9 cellular contexts compared by ENCODE assay signal in genomic region chr12:107622005-107622404, GRCh38.
DNase-seq lines count a peak whose midpoint lies in the region; ATAC-seq and TF ChIP-seq lines count a peak whose summit lies in the region.
"Had no signal": no experiment of that assay in that cellular context is flagged by ENCODE, and none has a peak within 500 bp of the region (broad histone marks: within the 10 kb centered on the region; RNA-seq: fewer than 3 reads in every experiment).

No MANE protein-coding gene starts in this region.

- CTCF ChIA-PET in HEK293T (lab: Yijun Ruan, JAX) (interaction anchor here (0.7 to 1.6 kb wide), 3 partner anchors 11 to 592 kb away, joined by 3 to 4 read pairs (median 3); no protein-coding TSS in a partner anchor), WTC11 (lab: Charles Lee) (interaction anchor here (0.5 to 2.0 kb wide), 25 partner anchors 9 to 1017 kb away, joined by 3 to 14 read pairs (median 3); no protein-coding TSS in a partner anchor)
- CTCF ChIA-PET in activated CD4-positive, alpha-beta T cell treated with anti-CD3 and anti-CD28 coated beads for 36 hours (lab: Charles Lee): interaction anchor here (0.6 to 1.4 kb wide), 2 partner anchors 9 to 14 kb away, joined by 3 to 4 read pairs; no protein-coding TSS in a partner anchor

- TF ChIP-seq POLR2A in right lobe of liver (IDR thresholded peaks at IDR 0.05): no peak

- no peak overlapping the region for H3K27ac Mint-ChIP-seq in WTC11
- no peak overlapping the region for H3K27ac Mint-ChIP-seq in T-helper 2 cell treated with Interferon-gamma antibody and Interleukin-4, amounts not matched to agents 5 μg/mL and 100 μg/mL, for 36 hours
- no peak overlapping the region for H3K27ac Mint-ChIP-seq in activated CD4-positive, alpha-beta T cell treated with anti-CD3 and anti-CD28 coated beads for 36 hours

- H3K9me3 Mint-ChIP-seq in WTC11: peaks cover 19% of the 10 kb centered on the region
- peaks cover 5% of the 10 kb centered on the region for H3K9me3 Mint-ChIP-seq in T-helper 2 cell treated with Interferon-gamma antibody and Interleukin-4, amounts not matched to agents 5 μg/mL and 100 μg/mL, for 36 hours
- peaks cover 9% of the 10 kb centered on the region for H3K9me3 Mint-ChIP-seq in activated CD4-positive, alpha-beta T cell treated with anti-CD3 and anti-CD28 coated beads for 36 hours (ENCODE audit: low read depth)

- no peaks in the 10 kb centered on the region for H3K27me3 ChIP-seq in right lobe of liver
- H3K27me3 ChIP-seq: BLaER1 had no signal

- no peak overlapping the region for H3K4me3 Mint-ChIP-seq in WTC11
- H3K4me3 Mint-ChIP-seq in T-helper 2 cell treated with Interferon-gamma antibody and Interleukin-4, amounts not matched to agents 5 μg/mL and 100 μg/mL, for 36 hours: no peak overlapping the region
- H3K4me3 Mint-ChIP-seq in activated CD4-positive, alpha-beta T cell treated with anti-CD3 and anti-CD28 coated beads for 36 hours: no peak overlapping the region

- DNase-seq in NCI-H1436 (lab: John Stamatoyannopoulos, UW) (peak; percentile 32), NCI-H1436 treated with DMSO at 0.1 percent for 48 hours (lab: John Stamatoyannopoulos, UW) (no peak), HEK293T (ENCODE audit: extremely low spot score) (peak; percentile 51), WTC11 (ENCODE audit: low spot score) (peak; percentile 61), right lobe of liver (no peak)
- DNase-seq in T-helper 2 cell treated with Interferon-gamma antibody and Interleukin-4, amounts not matched to agents 5 μg/mL and 100 μg/mL, for 36 hours (ENCODE audit: low spot score): no peak
- DNase-seq in activated CD4-positive, alpha-beta T cell treated with anti-CD3 and anti-CD28 coated beads for 36 hours: no peak

- peaks cover 18% of the 10 kb centered on the region for H3K36me3 Mint-ChIP-seq in WTC11
- peaks cover 20% of the 10 kb centered on the region for H3K36me3 Mint-ChIP-seq in T-helper 2 cell treated with Interferon-gamma antibody and Interleukin-4, amounts not matched to agents 5 μg/mL and 100 μg/mL, for 36 hours (ENCODE audit: low read depth)
- H3K36me3 Mint-ChIP-seq in activated CD4-positive, alpha-beta T cell treated with anti-CD3 and anti-CD28 coated beads for 36 hours (ENCODE audit: low read depth): peaks cover 17% of the 10 kb centered on the region

- 0 out of 2 replicates have a peak, but pooled peaks cover 4% of the 10 kb centered on the region for H3K4me1 Mint-ChIP-seq in WTC11
- H3K4me1 Mint-ChIP-seq in T-helper 2 cell treated with Interferon-gamma antibody and Interleukin-4, amounts not matched to agents 5 μg/mL and 100 μg/mL, for 36 hours (ENCODE audit: low read depth): no peaks in the 10 kb centered on the region
- H3K4me1 Mint-ChIP-seq in activated CD4-positive, alpha-beta T cell treated with anti-CD3 and anti-CD28 coated beads for 36 hours: no peaks in the 10 kb centered on the region

- H3K27ac ChIP-seq in right lobe of liver: no peak overlapping the region
- H3K27ac ChIP-seq: BLaER1 had no signal

- TF ChIP-seq CTCF in WTC11 (IDR thresholded peaks at IDR 0.05) (peak; percentile 89), right lobe of liver (IDR thresholded peaks at IDR 0.05) (peak; percentile 29 to 50 (median 36))

- H3K36me3 ChIP-seq in right lobe of liver: no peaks in the 10 kb centered on the region

- peak; percentile 83 for ATAC-seq in WTC11
- no peak for ATAC-seq in right lobe of liver
- no peak for ATAC-seq in HG03097 (IDR thresholded peaks at IDR 0.05; ENCODE audit: low FRiP score, unreplicated experiment)
- ATAC-seq in activated CD4-positive, alpha-beta T cell treated with anti-CD3 and anti-CD28 coated beads for 36 hours: no peak

- POLR2A ChIA-PET in HEK293T (lab: Yijun Ruan, JAX): no interaction called here
- POLR2A ChIA-PET in WTC11 (lab: Charles Lee): no interaction called here
- POLR2A ChIA-PET in activated CD4-positive, alpha-beta T cell treated with anti-CD3 and anti-CD28 coated beads for 36 hours (lab: Charles Lee): no interaction called here

- H3K27me3 Mint-ChIP-seq in WTC11 (ENCODE audit: low read depth): no peaks in the 10 kb centered on the region; the same call in 1 of the 2 replicates
- no peaks in the 10 kb centered on the region for H3K27me3 Mint-ChIP-seq in T-helper 2 cell treated with Interferon-gamma antibody and Interleukin-4, amounts not matched to agents 5 μg/mL and 100 μg/mL, for 36 hours (ENCODE audit: low read depth)
- H3K27me3 Mint-ChIP-seq in activated CD4-positive, alpha-beta T cell treated with anti-CD3 and anti-CD28 coated beads for 36 hours: no peaks in the 10 kb centered on the region

- H3K4me1 ChIP-seq in right lobe of liver: no peaks in the 10 kb centered on the region
- H3K4me1 ChIP-seq: BLaER1 had no signal

- no peak overlapping the region for H3K4me3 ChIP-seq in right lobe of liver
- H3K4me3 ChIP-seq: BLaER1 had no signal

- intact Hi-C loops in right lobe of liver (cut with DNase I): no loop called here
- intact Hi-C loops in activated CD4-positive, alpha-beta T cell treated with anti-CD3 and anti-CD28 coated beads for 36 hours (cut with DNase I, micrococcal nuclease): no loop called here

- 49% methylated on average over 6 of the region's 8 CpGs for WGBS in right lobe of liver (ENCODE audit: insufficient coverage, low coverage, low lambda C conversion rate, missing lambda C conversion rate)

- H3K9me3 ChIP-seq in right lobe of liver: peaks cover 0 to 2% (median 0%) of the 10 kb centered on the region in 4 donors

TF ChIP-seq in HEK293T, 16 proteins besides CTCF, POLR2A, EP300 and RAD21:
- TF ChIP-seq SUZ12 (IDR thresholded peaks at IDR 0.05) (no peak), NFRKB (IDR thresholded peaks at IDR 0.05) (no peak), L3MBTL2 (conservative IDR thresholded peaks at IDR 0.05) (no peak), LEF1 (IDR thresholded peaks at IDR 0.05; ENCODE audit: borderline replicate concordance) (no peak), FOXA1 (IDR thresholded peaks at IDR 0.05) (no peak), FOXM1 (IDR thresholded peaks at IDR 0.05; ENCODE audit: borderline replicate concordance) (no peak), BHLHE40 (IDR thresholded peaks at IDR 0.05; ENCODE audit: borderline replicate concordance) (no peak), CTBP1 (IDR thresholded peaks at IDR 0.05; ENCODE audit: borderline replicate concordance) (no peak), SP1 (IDR thresholded peaks at IDR 0.05) (no peak), ZNF384 (IDR thresholded peaks at IDR 0.05) (no peak), ELF4 (IDR thresholded peaks at IDR 0.05) (no peak), ARNT (IDR thresholded peaks at IDR 0.05) (no peak), FOXK2 (IDR thresholded peaks at IDR 0.05) (no peak), HDGF (IDR thresholded peaks at IDR 0.05; ENCODE audit: borderline replicate concordance) (no peak), TARDBP (IDR thresholded peaks at IDR 0.05) (no peak)
- TF ChIP-seq, protein P1, sequence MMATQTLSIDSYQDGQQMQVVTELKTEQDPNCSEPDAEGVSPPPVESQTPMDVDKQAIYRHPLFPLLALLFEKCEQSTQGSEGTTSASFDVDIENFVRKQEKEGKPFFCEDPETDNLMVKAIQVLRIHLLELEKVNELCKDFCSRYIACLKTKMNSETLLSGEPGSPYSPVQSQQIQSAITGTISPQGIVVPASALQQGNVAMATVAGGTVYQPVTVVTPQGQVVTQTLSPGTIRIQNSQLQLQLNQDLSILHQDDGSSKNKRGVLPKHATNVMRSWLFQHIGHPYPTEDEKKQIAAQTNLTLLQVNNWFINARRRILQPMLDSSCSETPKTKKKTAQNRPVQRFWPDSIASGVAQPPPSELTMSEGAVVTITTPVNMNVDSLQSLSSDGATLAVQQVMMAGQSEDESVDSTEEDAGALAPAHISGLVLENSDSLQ (IDR thresholded peaks at IDR 0.05): no peak

TF ChIP-seq in WTC11, 78 proteins besides CTCF, POLR2A, EP300 and RAD21 (continues in another document):
- no peak for TF ChIP-seq CREM (CRISPR knock-in tag; IDR thresholded peaks at IDR 0.05)
- TF ChIP-seq PREB (CRISPR knock-in tag; IDR thresholded peaks at IDR 0.05; ENCODE audit: borderline replicate concordance): no peak
- TF ChIP-seq, protein P2, sequence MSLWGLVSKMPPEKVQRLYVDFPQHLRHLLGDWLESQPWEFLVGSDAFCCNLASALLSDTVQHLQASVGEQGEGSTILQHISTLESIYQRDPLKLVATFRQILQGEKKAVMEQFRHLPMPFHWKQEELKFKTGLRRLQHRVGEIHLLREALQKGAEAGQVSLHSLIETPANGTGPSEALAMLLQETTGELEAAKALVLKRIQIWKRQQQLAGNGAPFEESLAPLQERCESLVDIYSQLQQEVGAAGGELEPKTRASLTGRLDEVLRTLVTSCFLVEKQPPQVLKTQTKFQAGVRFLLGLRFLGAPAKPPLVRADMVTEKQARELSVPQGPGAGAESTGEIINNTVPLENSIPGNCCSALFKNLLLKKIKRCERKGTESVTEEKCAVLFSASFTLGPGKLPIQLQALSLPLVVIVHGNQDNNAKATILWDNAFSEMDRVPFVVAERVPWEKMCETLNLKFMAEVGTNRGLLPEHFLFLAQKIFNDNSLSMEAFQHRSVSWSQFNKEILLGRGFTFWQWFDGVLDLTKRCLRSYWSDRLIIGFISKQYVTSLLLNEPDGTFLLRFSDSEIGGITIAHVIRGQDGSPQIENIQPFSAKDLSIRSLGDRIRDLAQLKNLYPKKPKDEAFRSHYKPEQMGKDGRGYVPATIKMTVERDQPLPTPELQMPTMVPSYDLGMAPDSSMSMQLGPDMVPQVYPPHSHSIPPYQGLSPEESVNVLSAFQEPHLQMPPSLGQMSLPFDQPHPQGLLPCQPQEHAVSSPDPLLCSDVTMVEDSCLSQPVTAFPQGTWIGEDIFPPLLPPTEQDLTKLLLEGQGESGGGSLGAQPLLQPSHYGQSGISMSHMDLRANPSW (CRISPR knock-in tag; conservative IDR thresholded peaks at IDR 0.05; ENCODE audit: low read depth): no peak
- TF ChIP-seq TEAD1 (CRISPR knock-in tag; IDR thresholded peaks at IDR 0.05): no peak
- TF ChIP-seq ZBTB43 (CRISPR knock-in tag; IDR thresholded peaks at IDR 0.05): no peak

Comparison
In these comparisons a context has a peak if more than half of its experiments do, and no peak if none do; other contexts are left out.
1. DNase-seq: peak in NCI-H1436 (single experiment), HEK293T (single experiment) and WTC11 (single experiment); none in NCI-H1436 treated with DMSO at 0.1 percent for 48 hours (single experiment), right lobe of liver (0 of 3), T-helper 2 cell treated with Interferon-gamma antibody and Interleukin-4, amounts not matched to agents 5 μg/mL and 100 μg/mL, for 36 hours (single experiment) and activated CD4-positive, alpha-beta T cell treated with anti-CD3 and anti-CD28 coated beads for 36 hours (single experiment).